ENCODE assay signal across 9 cellular contexts in genomic region chr12:93767524-93767863, GRCh38.
A peak's percentile ranks its signal among the peaks of the same experiment; 100 is the strongest.
DNase-seq lines count a peak whose midpoint lies in the region; ATAC-seq and TF ChIP-seq lines count a peak whose summit lies in the region.
"Had no signal": no experiment of that assay in that cellular context is flagged by ENCODE, and none has a peak within 500 bp of the region (broad histone marks: within the 10 kb centered on the region; RNA-seq: fewer than 3 reads in every experiment).

No MANE protein-coding gene starts in this region.

- H3K27me3 ChIP-seq in CD4-positive, CD25-positive, alpha-beta regulatory T cell (ENCODE audit: control insufficient read depth, insufficient read depth, low read length): no peaks in the 10 kb centered on the region
- H3K27me3 ChIP-seq in KMS-11 (ENCODE audit: insufficient read depth, low read depth): no peaks in the 10 kb centered on the region
- no peaks in the 10 kb centered on the region for H3K27me3 ChIP-seq in naive thymus-derived CD4-positive, alpha-beta T cell (ENCODE audit: control insufficient read depth in 2 of 2, insufficient read depth in 2 of 2, low read length in 2 of 2)

- TF ChIP-seq CTCF in KMS-11 (conservative IDR thresholded peaks at IDR 0.05; ENCODE audit: low read depth, low read length) (no peak), Calu3 (IDR thresholded peaks at IDR 0.05; ENCODE audit: unreplicated experiment) (no peak)

- no peak overlapping the region for H3K4me3 Mint-ChIP-seq in CD4-positive, CD25-positive, alpha-beta regulatory T cell
- peak overlapping the region; percentile 16 for H3K4me3 Mint-ChIP-seq in activated naive CD8-positive, alpha-beta T cell treated with anti-CD3 and anti-CD28 coated beads, Interleukin-2, amount 50 U/mL, for 24 hours
- H3K4me3 Mint-ChIP-seq in naive thymus-derived CD4-positive, alpha-beta T cell: peak overlapping the region in 3 of 10 donors; percentile 4 to 53 (median 33)
- H3K4me3 Mint-ChIP-seq in Calu3 (ENCODE audit: low read depth, unreplicated experiment): no peak overlapping the region
- H3K4me3 Mint-ChIP-seq: stimulated activated naive CD8-positive, alpha-beta T cell treated with anti-CD3 and anti-CD28 coated beads, Interleukin-15, Interleukin-2, amounts not matched to agents 100 ng/mL and 50 ng/mL, for 24 hours had no signal

- no TSS peak for BruUV-seq in Calu3 (replicated peaks; lab: Mats Ljungman, UMichigan)

- H2AFZ ChIP-seq in KMS-11 (ENCODE audit: low read depth): no peak overlapping the region

- peaks cover 18 to 39% (median 29%) of the 10 kb centered on the region in 4 donors for H3K4me1 Mint-ChIP-seq in CD4-positive, CD25-positive, alpha-beta regulatory T cell
- peaks cover 42% of the 10 kb centered on the region for H3K4me1 Mint-ChIP-seq in activated naive CD8-positive, alpha-beta T cell treated with anti-CD3 and anti-CD28 coated beads, Interleukin-2, amount 50 U/mL, for 24 hours
- peaks cover 13 to 53% (median 20%) of the 10 kb centered on the region in 7 donors for H3K4me1 Mint-ChIP-seq in naive thymus-derived CD4-positive, alpha-beta T cell
- H3K4me1 Mint-ChIP-seq in Calu3 (ENCODE audit: low read depth, unreplicated experiment): peaks cover 9% of the 10 kb centered on the region

- H3K9ac ChIP-seq in KMS-11: no peak overlapping the region

- H3K27ac Mint-ChIP-seq in CD4-positive, CD25-positive, alpha-beta regulatory T cell: peak overlapping the region in 2 of 3 donors; percentile 1 to 99
- H3K27ac Mint-ChIP-seq in activated naive CD8-positive, alpha-beta T cell treated with anti-CD3 and anti-CD28 coated beads, Interleukin-2, amount 50 U/mL, for 24 hours: no peak overlapping the region
- H3K27ac Mint-ChIP-seq in naive thymus-derived CD4-positive, alpha-beta T cell: peak overlapping the region in 6 of 9 donors; percentile 6 to 74 (median 30)
- H3K27ac Mint-ChIP-seq in Calu3 (ENCODE audit: unreplicated experiment): no peak overlapping the region
- H3K27ac Mint-ChIP-seq: stimulated activated naive CD8-positive, alpha-beta T cell treated with anti-CD3 and anti-CD28 coated beads, Interleukin-15, Interleukin-2, amounts not matched to agents 100 ng/mL and 50 ng/mL, for 24 hours had no signal

- H3K4me2 ChIP-seq in KMS-11: peak overlapping the region; percentile 38

- CTCF ChIA-PET in naive thymus-derived CD4-positive, alpha-beta T cell (lab: Charles Lee): interaction anchor here (1.1 to 6.9 kb wide), 8 partner anchors 8 to 334 kb away, joined by 3 to 129 read pairs (median 7); no protein-coding TSS in a partner anchor
- CTCF ChIA-PET in Calu3 (lab: Charles Lee): interaction anchor here (0.6 to 3.8 kb wide), 3 partner anchors 198 to 334 kb away, joined by 6 to 34 read pairs (median 7); no protein-coding TSS in a partner anchor

- intact Hi-C loops in naive thymus-derived CD4-positive, alpha-beta T cell (cut with micrococcal nuclease): loop anchor here (1.0 to 10.0 kb wide), 11 partner anchors 80 to 783 kb away; no protein-coding TSS in a partner anchor
- intact Hi-C loops in Calu3 (cut with micrococcal nuclease; ENCODE audit: unreplicated experiment): loop anchor here (1.0 to 2.0 kb wide), 3 partner anchors 212 to 333 kb away; no protein-coding TSS in a partner anchor

- peaks cover 8% of the 10 kb centered on the region for H3K36me3 Mint-ChIP-seq in CD4-positive, CD25-positive, alpha-beta regulatory T cell
- H3K36me3 Mint-ChIP-seq in activated naive CD8-positive, alpha-beta T cell treated with anti-CD3 and anti-CD28 coated beads, Interleukin-2, amount 50 U/mL, for 24 hours (ENCODE audit: low read depth): no peaks in the 10 kb centered on the region
- peaks cover 0 to 17% (median 0%) of the 10 kb centered on the region in 5 donors for H3K36me3 Mint-ChIP-seq in naive thymus-derived CD4-positive, alpha-beta T cell
- H3K36me3 Mint-ChIP-seq in Calu3 (ENCODE audit: insufficient read depth, unreplicated experiment): no peaks in the 10 kb centered on the region

- POLR2A ChIA-PET in naive thymus-derived CD4-positive, alpha-beta T cell (lab: Charles Lee): interaction anchor here (0.5 to 2.3 kb wide), 2 partner anchors 334 to 1060 kb away, joined by 4 to 20 read pairs; no protein-coding TSS in a partner anchor

- H4K20me1 ChIP-seq in KMS-11 (ENCODE audit: insufficient read depth): no peaks in the 10 kb centered on the region

- peak; percentile 78 to 79 for ATAC-seq in CD4-positive, CD25-positive, alpha-beta regulatory T cell (ENCODE audit: low read depth in 2 of 2)
- ATAC-seq in activated naive CD8-positive, alpha-beta T cell treated with anti-CD3 and anti-CD28 coated beads, Interleukin-2, amount 50 U/mL, for 24 hours: peak; percentile 52
- ATAC-seq in naive thymus-derived CD4-positive, alpha-beta T cell: peak; percentile 62
- ATAC-seq in HG02885 (IDR thresholded peaks at IDR 0.05; ENCODE audit: poor library complexity, unreplicated experiment): no peak
- no peak for ATAC-seq in HG02870 (IDR thresholded peaks at IDR 0.05; ENCODE audit: unreplicated experiment)

- H3K27ac ChIP-seq in CD4-positive, CD25-positive, alpha-beta regulatory T cell (ENCODE audit: insufficient read depth, low read length, poor library complexity, severe bottlenecking): peak overlapping the region; percentile 62
- H3K27ac ChIP-seq in KMS-11: no peak overlapping the region; the same call in 1 of the 2 replicates
- H3K27ac ChIP-seq in naive thymus-derived CD4-positive, alpha-beta T cell (ENCODE audit: low read depth, low read length): no peak overlapping the region

- DNase-seq in CD4-positive, CD25-positive, alpha-beta regulatory T cell: peak in 1 of 3 donors; percentile 85
- no peak for DNase-seq in activated naive CD8-positive, alpha-beta T cell treated with anti-CD3 and anti-CD28 coated beads, Interleukin-2, amount 50 U/mL, for 24 hours
- DNase-seq in naive thymus-derived CD4-positive, alpha-beta T cell: no peak
- no peak for DNase-seq in HCEC 1CT
- DNase-seq in Calu3: no peak

- H3K9me3 ChIP-seq in CD4-positive, CD25-positive, alpha-beta regulatory T cell (ENCODE audit: control insufficient read depth in 2 of 2, low read length in 2 of 2): no peaks in the 10 kb centered on the region
- no peaks in the 10 kb centered on the region for H3K9me3 ChIP-seq in naive thymus-derived CD4-positive, alpha-beta T cell (ENCODE audit: control insufficient read depth in 2 of 3, low read length in 3 of 3)

- peaks cover 17% of the 10 kb centered on the region for H3K4me1 ChIP-seq in CD4-positive, CD25-positive, alpha-beta regulatory T cell (ENCODE audit: control insufficient read depth, insufficient read depth, low read length, poor library complexity, severe bottlenecking)
- peaks cover 41% of the 10 kb centered on the region for H3K4me1 ChIP-seq in KMS-11 (ENCODE audit: low read depth, poor library complexity, severe bottlenecking)
- peaks cover 0 to 4% of the 10 kb centered on the region in 2 donors for H3K4me1 ChIP-seq in naive thymus-derived CD4-positive, alpha-beta T cell (ENCODE audit: control insufficient read depth in 2 of 2, insufficient read depth in 2 of 2, low read length in 2 of 2)

- no peaks in the 10 kb centered on the region for H3K36me3 ChIP-seq in CD4-positive, CD25-positive, alpha-beta regulatory T cell (ENCODE audit: control insufficient read depth, insufficient read depth, low read length)
- H3K36me3 ChIP-seq in KMS-11 (ENCODE audit: insufficient read depth): no peaks in the 10 kb centered on the region
- no peaks in the 10 kb centered on the region for H3K36me3 ChIP-seq in naive thymus-derived CD4-positive, alpha-beta T cell (ENCODE audit: control insufficient read depth in 2 of 3, insufficient read depth in 3 of 3, low read length in 3 of 3)

- H3K9me3 Mint-ChIP-seq in CD4-positive, CD25-positive, alpha-beta regulatory T cell: no peaks in the 10 kb centered on the region
- peaks cover 4% of the 10 kb centered on the region for H3K9me3 Mint-ChIP-seq in activated naive CD8-positive, alpha-beta T cell treated with anti-CD3 and anti-CD28 coated beads, Interleukin-2, amount 50 U/mL, for 24 hours
- H3K9me3 Mint-ChIP-seq in naive thymus-derived CD4-positive, alpha-beta T cell: peaks cover 0 to 4% (median 0%) of the 10 kb centered on the region in 11 donors
- H3K9me3 Mint-ChIP-seq in Calu3 (ENCODE audit: low read depth, unreplicated experiment): no peaks in the 10 kb centered on the region

- H3K79me2 ChIP-seq in KMS-11 (ENCODE audit: insufficient read depth, low read depth): no peaks in the 10 kb centered on the region

- no peak overlapping the region for H3K4me3 ChIP-seq in CD4-positive, CD25-positive, alpha-beta regulatory T cell (ENCODE audit: low read depth, low read length)
- no peak overlapping the region for H3K4me3 ChIP-seq in KMS-11 (IDR thresholded peaks at IDR 0.05; ENCODE audit: insufficient read depth, low read depth, low read length)
- H3K4me3 ChIP-seq in naive thymus-derived CD4-positive, alpha-beta T cell (ENCODE audit: low read length): no peak overlapping the region

- H3K27me3 Mint-ChIP-seq in CD4-positive, CD25-positive, alpha-beta regulatory T cell: no peaks in the 10 kb centered on the region
- H3K27me3 Mint-ChIP-seq in activated naive CD8-positive, alpha-beta T cell treated with anti-CD3 and anti-CD28 coated beads, Interleukin-2, amount 50 U/mL, for 24 hours: no peaks in the 10 kb centered on the region
- no peaks in the 10 kb centered on the region for H3K27me3 Mint-ChIP-seq in naive thymus-derived CD4-positive, alpha-beta T cell
- H3K27me3 Mint-ChIP-seq in Calu3 (ENCODE audit: unreplicated experiment): no peaks in the 10 kb centered on the region
- H3K27me3 Mint-ChIP-seq: stimulated activated naive CD8-positive, alpha-beta T cell treated with anti-CD3 and anti-CD28 coated beads, Interleukin-15, Interleukin-2, amounts not matched to agents 100 ng/mL and 50 ng/mL, for 24 hours had no signal

Comparison
In these comparisons a context has a peak if more than half of its experiments do, and no peak if none do; other contexts are left out.
1. ATAC-seq: peak in CD4-positive, CD25-positive, alpha-beta regulatory T cell (2 of 2), activated naive CD8-positive, alpha-beta T cell treated with anti-CD3 and anti-CD28 coated beads, Interleukin-2, amount 50 U/mL, for 24 hours (single experiment) and naive thymus-derived CD4-positive, alpha-beta T cell (single experiment); none in HG02885 (single experiment) and HG02870 (single experiment).
2. H3K27ac Mint-ChIP-seq: peak in CD4-positive, CD25-positive, alpha-beta regulatory T cell (2 of 3) and naive thymus-derived CD4-positive, alpha-beta T cell (6 of 9); none in activated naive CD8-positive, alpha-beta T cell treated with anti-CD3 and anti-CD28 coated beads, Interleukin-2, amount 50 U/mL, for 24 hours (single experiment) and Calu3 (single experiment).